14 cellular contexts compared by ENCODE assay signal in genomic region chr6:45822864-45823263, GRCh38.
DNase-seq lines count a peak whose midpoint lies in the region; ATAC-seq and TF ChIP-seq lines count a peak whose summit lies in the region.
"Had no signal": no experiment of that assay in that cellular context is flagged by ENCODE, and none has a peak within 500 bp of the region (broad histone marks: within the 10 kb centered on the region; RNA-seq: fewer than 3 reads in every experiment).

No MANE protein-coding gene starts in this region.

- peaks cover 4% of the 10 kb centered on the region for H3K9me3 Mint-ChIP-seq in activated CD8-positive, alpha-beta T cell treated with anti-CD3 and anti-CD28 coated beads for 36 hours
- no peaks in the 10 kb centered on the region for H3K9me3 Mint-ChIP-seq in activated CD8-positive, alpha-beta T cell treated with anti-CD3 and anti-CD28 coated beads, Interleukin-2, amount 10 ng/mL, durations not matched to agents 7 days and 5 days (ENCODE audit: insufficient read depth)
- peaks cover 3% of the 10 kb centered on the region for H3K9me3 Mint-ChIP-seq in natural killer cell treated with Interleukin-12 subunit alpha and Interleukin-12 subunit beta and Interleukin-15 and Interleukin-18, amount 100 ng/mL, for 72 hours
- peaks cover 0 to 2% of the 10 kb centered on the region in 2 donors for H3K9me3 Mint-ChIP-seq in natural killer cell
- H3K9me3 Mint-ChIP-seq in activated T-helper 1 cell treated with anti-CD3 and anti-CD28 coated beads, Interleukin-12 subunit alpha, Interleukin-12 subunit beta, Interleukin-2, Interleukin-4 antibody, amounts not matched to agents 30 ng/mL and 10 ng/mL and 1 ng/mL, durations not matched to agents 14 hours and 24 hours and 36 hours = peaks cover 24% of the 10 kb centered on the region
- H3K9me3 Mint-ChIP-seq: GM23338 had no signal

- intact Hi-C loops in activated CD8-positive, alpha-beta T cell treated with anti-CD3 and anti-CD28 coated beads for 36 hours (cut with micrococcal nuclease) = loop anchor here (2.0 to 5.0 kb wide), 2 partner anchors 86 to 108 kb away; no protein-coding TSS in a partner anchor
- intact Hi-C loops in natural killer cell (cut with micrococcal nuclease) = no loop called here
- intact Hi-C loops in activated T-helper 1 cell treated with anti-CD3 and anti-CD28 coated beads, Interleukin-12 subunit alpha, Interleukin-12 subunit beta, Interleukin-2, Interleukin-4 antibody, amounts not matched to agents 30 ng/mL and 10 ng/mL and 1 ng/mL, durations not matched to agents 14 hours and 24 hours and 36 hours (cut with micrococcal nuclease) = loop anchor here (1.0 to 5.0 kb wide), 6 partner anchors 7 to 816 kb away; no protein-coding TSS in a partner anchor

- H3K27me3 Mint-ChIP-seq in activated CD8-positive, alpha-beta T cell treated with anti-CD3 and anti-CD28 coated beads for 36 hours = peaks cover 7% of the 10 kb centered on the region
- no peaks in the 10 kb centered on the region for H3K27me3 Mint-ChIP-seq in activated CD8-positive, alpha-beta T cell treated with anti-CD3 and anti-CD28 coated beads, Interleukin-2, amount 10 ng/mL, durations not matched to agents 7 days and 5 days (ENCODE audit: low read depth)
- H3K27me3 Mint-ChIP-seq in natural killer cell treated with Interleukin-12 subunit alpha and Interleukin-12 subunit beta and Interleukin-15 and Interleukin-18, amount 100 ng/mL, for 72 hours = peaks cover 13 to 22% of the 10 kb centered on the region in 2 donors
- H3K27me3 Mint-ChIP-seq in natural killer cell (ENCODE audit: low read depth in 2 of 2) = peaks cover 4 to 33% of the 10 kb centered on the region in 2 donors
- H3K27me3 Mint-ChIP-seq in activated T-helper 1 cell treated with anti-CD3 and anti-CD28 coated beads, Interleukin-12 subunit alpha, Interleukin-12 subunit beta, Interleukin-2, Interleukin-4 antibody, amounts not matched to agents 30 ng/mL and 10 ng/mL and 1 ng/mL, durations not matched to agents 14 hours and 24 hours and 36 hours (ENCODE audit: insufficient read depth) = no peaks in the 10 kb centered on the region

- no peak overlapping the region for H3K4me3 Mint-ChIP-seq in activated CD8-positive, alpha-beta T cell treated with anti-CD3 and anti-CD28 coated beads for 36 hours
- H3K4me3 Mint-ChIP-seq in activated CD8-positive, alpha-beta T cell treated with anti-CD3 and anti-CD28 coated beads, Interleukin-2, amount 10 ng/mL, durations not matched to agents 7 days and 5 days = no peak overlapping the region
- peak overlapping the region; percentile 23 for H3K4me3 Mint-ChIP-seq in natural killer cell treated with Interleukin-12 subunit alpha and Interleukin-12 subunit beta and Interleukin-15 and Interleukin-18, amount 100 ng/mL, for 72 hours
- H3K4me3 Mint-ChIP-seq in natural killer cell = no peak overlapping the region
- no peak overlapping the region for H3K4me3 Mint-ChIP-seq in activated T-helper 1 cell treated with anti-CD3 and anti-CD28 coated beads, Interleukin-12 subunit alpha, Interleukin-12 subunit beta, Interleukin-2, Interleukin-4 antibody, amounts not matched to agents 30 ng/mL and 10 ng/mL and 1 ng/mL, durations not matched to agents 14 hours and 24 hours and 36 hours
- H3K4me3 Mint-ChIP-seq: GM23338 had no signal

- peak overlapping the region; percentile 73 for H3K27ac Mint-ChIP-seq in activated CD8-positive, alpha-beta T cell treated with anti-CD3 and anti-CD28 coated beads for 36 hours
- no peak overlapping the region for H3K27ac Mint-ChIP-seq in activated CD8-positive, alpha-beta T cell treated with anti-CD3 and anti-CD28 coated beads, Interleukin-2, amount 10 ng/mL, durations not matched to agents 7 days and 5 days
- peak overlapping the region; percentile 31 to 65 for H3K27ac Mint-ChIP-seq in natural killer cell treated with Interleukin-12 subunit alpha and Interleukin-12 subunit beta and Interleukin-15 and Interleukin-18, amount 100 ng/mL, for 72 hours
- H3K27ac Mint-ChIP-seq in natural killer cell = no peak overlapping the region
- H3K27ac Mint-ChIP-seq in activated T-helper 1 cell treated with anti-CD3 and anti-CD28 coated beads, Interleukin-12 subunit alpha, Interleukin-12 subunit beta, Interleukin-2, Interleukin-4 antibody, amounts not matched to agents 30 ng/mL and 10 ng/mL and 1 ng/mL, durations not matched to agents 14 hours and 24 hours and 36 hours = peak overlapping the region; percentile 76
- H3K27ac Mint-ChIP-seq: GM23338 had no signal

- POLR2A ChIA-PET in activated CD8-positive, alpha-beta T cell treated with anti-CD3 and anti-CD28 coated beads for 36 hours (lab: Charles Lee) = interaction anchor here (1.0 kb wide), 1 partner anchor 21 kb away, joined by 3 read pairs; no protein-coding TSS in a partner anchor
- POLR2A ChIA-PET in activated CD8-positive, alpha-beta T cell treated with anti-CD3 and anti-CD28 coated beads, Interleukin-2, amount 10 ng/mL, durations not matched to agents 7 days and 5 days (lab: Charles Lee) = no interaction called here

- peak; percentile 42 for DNase-seq in activated CD8-positive, alpha-beta T cell treated with anti-CD3 and anti-CD28 coated beads for 36 hours
- no peak for DNase-seq in activated CD8-positive, alpha-beta T cell treated with anti-CD3 and anti-CD28 coated beads, Interleukin-2, amount 10 ng/mL, durations not matched to agents 7 days and 5 days
- no peak for DNase-seq in natural killer cell treated with Interleukin-12 subunit alpha and Interleukin-12 subunit beta and Interleukin-15 and Interleukin-18, amount 100 ng/mL, for 72 hours (ENCODE audit: low spot score)
- DNase-seq in natural killer cell = no peak
- DNase-seq in activated T-helper 1 cell treated with anti-CD3 and anti-CD28 coated beads, Interleukin-12 subunit alpha, Interleukin-12 subunit beta, Interleukin-2, Interleukin-4 antibody, amounts not matched to agents 30 ng/mL and 10 ng/mL and 1 ng/mL, durations not matched to agents 14 hours and 24 hours and 36 hours (ENCODE audit: low spot score) = no peak
- DNase-seq in stimulated activated naive CD8-positive, alpha-beta T cell treated with anti-CD3 and anti-CD28 coated beads, Interleukin-15, Interleukin-2, amounts not matched to agents 100 U/mL and 50 U/mL, for 24 hours = no peak
- no peak for DNase-seq in ecto neural progenitor cell (ENCODE audit: low spot score)
- DNase-seq in middle frontal gyrus (ENCODE audit: extremely low spot score, low spot score) = no peak
- DNase-seq: HCEC 1CT, NCI-H1105, NCI-H1694, NCI-H2081 treated with DMSO at 0.1 percent for 48 hours, Peyer's patch had no signal

- peaks cover 4% of the 10 kb centered on the region for H3K36me3 Mint-ChIP-seq in activated CD8-positive, alpha-beta T cell treated with anti-CD3 and anti-CD28 coated beads for 36 hours (ENCODE audit: low read depth)
- peaks cover 2% of the 10 kb centered on the region for H3K36me3 Mint-ChIP-seq in activated CD8-positive, alpha-beta T cell treated with anti-CD3 and anti-CD28 coated beads, Interleukin-2, amount 10 ng/mL, durations not matched to agents 7 days and 5 days (ENCODE audit: low read depth)
- peaks cover 20% of the 10 kb centered on the region for H3K36me3 Mint-ChIP-seq in natural killer cell treated with Interleukin-12 subunit alpha and Interleukin-12 subunit beta and Interleukin-15 and Interleukin-18, amount 100 ng/mL, for 72 hours
- no peaks in the 10 kb centered on the region for H3K36me3 Mint-ChIP-seq in natural killer cell
- H3K36me3 Mint-ChIP-seq in activated T-helper 1 cell treated with anti-CD3 and anti-CD28 coated beads, Interleukin-12 subunit alpha, Interleukin-12 subunit beta, Interleukin-2, Interleukin-4 antibody, amounts not matched to agents 30 ng/mL and 10 ng/mL and 1 ng/mL, durations not matched to agents 14 hours and 24 hours and 36 hours (ENCODE audit: low read depth) = peaks cover 9% of the 10 kb centered on the region

- ATAC-seq in activated CD8-positive, alpha-beta T cell treated with anti-CD3 and anti-CD28 coated beads for 36 hours = peak; percentile 80
- ATAC-seq in activated CD8-positive, alpha-beta T cell treated with anti-CD3 and anti-CD28 coated beads, Interleukin-2, amount 10 ng/mL, durations not matched to agents 7 days and 5 days = no peak
- peak in 1 of 2 donors; percentile 54 for ATAC-seq in natural killer cell treated with Interleukin-12 subunit alpha and Interleukin-12 subunit beta and Interleukin-15 and Interleukin-18, amount 100 ng/mL, for 72 hours
- no peak for ATAC-seq in natural killer cell
- ATAC-seq in stimulated activated naive CD8-positive, alpha-beta T cell treated with anti-CD3 and anti-CD28 coated beads, Interleukin-15, Interleukin-2, amounts not matched to agents 100 U/mL and 50 U/mL, for 24 hours = peak; percentile 93
- ATAC-seq: GM23338 had no signal

- TF ChIP-seq CTCF in activated CD8-positive, alpha-beta T cell treated with anti-CD3 and anti-CD28 coated beads for 36 hours (IDR thresholded peaks at IDR 0.05) = no peak
- TF ChIP-seq CTCF in natural killer cell (IDR thresholded peaks at IDR 0.05) = no peak

- CTCF ChIA-PET in activated CD8-positive, alpha-beta T cell treated with anti-CD3 and anti-CD28 coated beads for 36 hours (lab: Charles Lee) = interaction anchor here (1.0 to 1.5 kb wide), 2 partner anchors 18 to 115 kb away, joined by 3 to 4 read pairs; no protein-coding TSS in a partner anchor
- CTCF ChIA-PET in activated CD8-positive, alpha-beta T cell treated with anti-CD3 and anti-CD28 coated beads, Interleukin-2, amount 10 ng/mL, durations not matched to agents 7 days and 5 days (lab: Charles Lee) = interaction anchor here (1.2 kb wide), 1 partner anchor 9 kb away, joined by 3 read pairs; no protein-coding TSS in a partner anchor

- H3K4me1 Mint-ChIP-seq in activated CD8-positive, alpha-beta T cell treated with anti-CD3 and anti-CD28 coated beads for 36 hours (ENCODE audit: low read depth) = peaks cover 24% of the 10 kb centered on the region
- peaks cover 11% of the 10 kb centered on the region for H3K4me1 Mint-ChIP-seq in activated CD8-positive, alpha-beta T cell treated with anti-CD3 and anti-CD28 coated beads, Interleukin-2, amount 10 ng/mL, durations not matched to agents 7 days and 5 days (ENCODE audit: low read depth)
- peaks cover 4 to 5% of the 10 kb centered on the region in 2 donors for H3K4me1 Mint-ChIP-seq in natural killer cell treated with Interleukin-12 subunit alpha and Interleukin-12 subunit beta and Interleukin-15 and Interleukin-18, amount 100 ng/mL, for 72 hours (ENCODE audit: low read depth in 2 of 2)
- H3K4me1 Mint-ChIP-seq in natural killer cell = no peaks in the 10 kb centered on the region
- peaks cover 32% of the 10 kb centered on the region for H3K4me1 Mint-ChIP-seq in activated T-helper 1 cell treated with anti-CD3 and anti-CD28 coated beads, Interleukin-12 subunit alpha, Interleukin-12 subunit beta, Interleukin-2, Interleukin-4 antibody, amounts not matched to agents 30 ng/mL and 10 ng/mL and 1 ng/mL, durations not matched to agents 14 hours and 24 hours and 36 hours (ENCODE audit: low read depth)
- H3K4me1 Mint-ChIP-seq: GM23338 had no signal

Comparison
In these comparisons a context has a peak if more than half of its experiments do, and no peak if none do; other contexts are left out.
1. ATAC-seq: peak in activated CD8-positive, alpha-beta T cell treated with anti-CD3 and anti-CD28 coated beads for 36 hours (single experiment) and stimulated activated naive CD8-positive, alpha-beta T cell treated with anti-CD3 and anti-CD28 coated beads, Interleukin-15, Interleukin-2, amounts not matched to agents 100 U/mL and 50 U/mL, for 24 hours (single experiment); none in activated CD8-positive, alpha-beta T cell treated with anti-CD3 and anti-CD28 coated beads, Interleukin-2, amount 10 ng/mL, durations not matched to agents 7 days and 5 days (single experiment) and natural killer cell (0 of 3).
2. H3K27ac Mint-ChIP-seq: peak in activated CD8-positive, alpha-beta T cell treated with anti-CD3 and anti-CD28 coated beads for 36 hours (single experiment), natural killer cell treated with Interleukin-12 subunit alpha and Interleukin-12 subunit beta and Interleukin-15 and Interleukin-18, amount 100 ng/mL, for 72 hours (2 of 2) and activated T-helper 1 cell treated with anti-CD3 and anti-CD28 coated beads, Interleukin-12 subunit alpha, Interleukin-12 subunit beta, Interleukin-2, Interleukin-4 antibody, amounts not matched to agents 30 ng/mL and 10 ng/mL and 1 ng/mL, durations not matched to agents 14 hours and 24 hours and 36 hours (single experiment); none in activated CD8-positive, alpha-beta T cell treated with anti-CD3 and anti-CD28 coated beads, Interleukin-2, amount 10 ng/mL, durations not matched to agents 7 days and 5 days (single experiment) and natural killer cell (0 of 2).